8 cellular contexts compared by ENCODE assay signal in the genomic region with DNA sequence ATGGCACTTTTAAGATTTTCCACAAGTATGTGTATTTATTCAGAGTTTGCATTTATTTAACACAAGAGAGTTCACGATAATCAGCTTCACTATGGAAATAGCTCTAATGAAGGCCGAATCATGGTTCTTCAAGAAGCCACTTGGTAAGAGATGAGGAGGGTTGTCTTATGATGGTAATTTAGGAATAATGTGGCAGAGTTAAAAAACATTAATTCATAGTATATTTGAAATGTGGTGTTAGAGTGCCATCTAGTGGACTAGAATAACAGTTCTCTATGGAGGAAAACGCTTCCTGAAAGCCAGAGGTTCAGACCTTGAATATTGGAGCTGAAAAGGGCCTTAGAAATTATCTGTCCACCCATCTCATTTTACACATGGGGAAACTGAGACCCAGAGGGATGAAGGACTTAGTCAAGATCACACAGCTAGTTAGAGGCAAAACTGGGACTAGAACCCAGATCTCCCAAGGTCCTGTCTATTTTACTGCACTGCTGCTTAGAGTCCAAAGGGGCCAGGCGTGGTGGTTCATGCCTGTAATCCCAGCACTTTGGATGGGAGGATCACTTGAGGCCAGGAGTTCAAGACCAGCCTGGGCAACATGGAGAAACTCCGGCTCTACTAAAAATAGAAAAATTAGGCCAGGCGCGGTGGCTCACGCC. TPM values are rescaled to one million over a fixed set of nuclear protein-coding genes. Genes with fewer than 3 reads are reported as not detected.
DNase-seq lines count a peak whose midpoint lies in the region; TF ChIP-seq lines count a peak whose summit lies in the region.

No MANE protein-coding gene starts in this region.

- H3K27me3 ChIP-seq in fibroblast of lung (ENCODE audit: control insufficient read depth, insufficient read depth, low read length): no peaks in the 10 kb centered on the region
- no peaks in the 10 kb centered on the region for H3K27me3 ChIP-seq in neuronal stem cell (ENCODE audit: control insufficient read depth in 3 of 3, insufficient read depth in 3 of 3, low read depth in 1 of 3, low read length in 3 of 3)

- H3K9me3 ChIP-seq in SK-N-MC (ENCODE audit: low read depth, low read length): no peaks in the 10 kb centered on the region
- H3K9me3 ChIP-seq in fibroblast of lung (ENCODE audit: control insufficient read depth, insufficient read depth, low read depth, low read length): no peaks in the 10 kb centered on the region
- H3K9me3 ChIP-seq in neuronal stem cell (replicated peaks in 1 of 2; ENCODE audit: control insufficient read depth in 2 of 2, insufficient read depth in 1 of 2, low read depth in 1 of 2, low read length in 2 of 2): no peaks in the 10 kb centered on the region

- no peak overlapping the region for H2BK12ac ChIP-seq in neuronal stem cell (ENCODE audit: low read length)

- H3K27ac ChIP-seq in SK-N-MC (no peak overlapping the region), fibroblast of lung (ENCODE audit: insufficient read depth, low read length) (no peak overlapping the region), neuronal stem cell (replicated peaks; ENCODE audit: low read length) (no peak overlapping the region)

- DNase-seq in G401 (ENCODE audit: low spot score) (peak; percentile 67), LHCN-M2 (ENCODE audit: low read depth) (peak; percentile 68), SK-N-MC (ENCODE audit: low read depth, low spot score) (peak; percentile 48), fibroblast of lung (ENCODE audit: low read depth in 2 of 2) (peak; percentile 28 to 71), neuronal stem cell (ENCODE audit: low spot score) (peak; percentile 49), HuH-7 (ENCODE audit: low spot score) (no peak), NCI-H187 treated with DMSO at 0.1 percent for 48 hours (lab: John Stamatoyannopoulos, UW) (no peak), activated gamma-delta T cell treated with Interleukin-2 at 50 U/mL for 16 hours (no peak)

- H3K23ac ChIP-seq in neuronal stem cell (ENCODE audit: low read depth, low read length, poor library complexity): no peak overlapping the region

- no peak overlapping the region for H3K14ac ChIP-seq in neuronal stem cell (ENCODE audit: low read length)

- peak; percentile 28 to 54 for TF ChIP-seq CTCF in fibroblast of lung (conservative IDR thresholded peaks at IDR 0.05 in 1 of 2, IDR thresholded peaks at IDR 0.05 in 1 of 2; ENCODE audit: low read depth in 1 of 2, low read length in 2 of 2)

- no peaks in the 10 kb centered on the region for H3K79me2 ChIP-seq in fibroblast of lung (ENCODE audit: control insufficient read depth, insufficient read depth, low read length)

- H3K4ac ChIP-seq in neuronal stem cell (ENCODE audit: low read length): no peak overlapping the region

- H3K9ac ChIP-seq in SK-N-MC (ENCODE audit: insufficient read length) (no peak overlapping the region), fibroblast of lung (ENCODE audit: insufficient read depth, low read length) (no peak overlapping the region), neuronal stem cell (ENCODE audit: low read depth, low read length, poor library complexity) (no peak overlapping the region)

- no peaks in the 10 kb centered on the region for H3K79me1 ChIP-seq in neuronal stem cell (ENCODE audit: low read depth, low read length)

- H2BK120ac ChIP-seq in neuronal stem cell (ENCODE audit: low read depth, low read length): no peak overlapping the region

- H2BK15ac ChIP-seq in neuronal stem cell (ENCODE audit: low read length): no peak overlapping the region

- no peaks in the 10 kb centered on the region for H4K20me1 ChIP-seq in fibroblast of lung (ENCODE audit: control insufficient read depth, extremely low read depth, insufficient read depth, low read length)

- H3K4me1 ChIP-seq in fibroblast of lung (ENCODE audit: control insufficient read depth, extremely low read depth, insufficient read depth, low read length): peaks cover 5% of the 10 kb centered on the region
- H3K4me1 ChIP-seq in neuronal stem cell (ENCODE audit: control insufficient read depth in 2 of 2, insufficient read depth in 1 of 2, low read depth in 1 of 2, low read length in 2 of 2): no peaks in the 10 kb centered on the region

- no CpG with 5 or more reads among the region's 8 CpGs for WGBS in neuronal stem cell (ENCODE audit: extremely low coverage in 2 of 2, insufficient read length in 2 of 2, insufficient replicate concordance in 1 of 2), 2 donors

- H3K18ac ChIP-seq in neuronal stem cell (ENCODE audit: low read length): no peak overlapping the region

- H3K4me2 ChIP-seq in fibroblast of lung (ENCODE audit: extremely low read depth, insufficient read depth, low read length) (no peak overlapping the region), neuronal stem cell (ENCODE audit: insufficient read depth, low read length, poor library complexity, severe bottlenecking) (no peak overlapping the region)

- no peak overlapping the region for H4K91ac ChIP-seq in neuronal stem cell (ENCODE audit: low read depth, low read length, poor library complexity)

- H3K36me3 ChIP-seq in SK-N-MC (ENCODE audit: insufficient read depth, low read length): peaks cover 49% of the 10 kb centered on the region
- peaks cover 7% of the 10 kb centered on the region for H3K36me3 ChIP-seq in fibroblast of lung (ENCODE audit: control insufficient read depth, insufficient read depth, low read length)
- peaks cover 11 to 90% of the 10 kb centered on the region in 2 donors for H3K36me3 ChIP-seq in neuronal stem cell (replicated peaks in 1 of 2; ENCODE audit: control insufficient read depth in 2 of 2, insufficient read depth in 2 of 2, low read length in 2 of 2)

- H4K8ac ChIP-seq in neuronal stem cell (ENCODE audit: low read depth, low read length): no peak overlapping the region

- H2AFZ ChIP-seq in fibroblast of lung (ENCODE audit: low read length) (no peak overlapping the region), neuronal stem cell (ENCODE audit: low read length) (no peak overlapping the region)

- no peak overlapping the region for H3K4me3 ChIP-seq in SK-N-MC
- no peak overlapping the region for H3K4me3 ChIP-seq in fibroblast of lung (replicated peaks in 1 of 4; ENCODE audit: control extremely low read depth in 1 of 4, insufficient read depth in 1 of 4, low read depth in 3 of 4, low read length in 4 of 4)
- no peak overlapping the region for H3K4me3 ChIP-seq in neuronal stem cell (ENCODE audit: low read length in 2 of 2)

- H2AK5ac ChIP-seq in neuronal stem cell (ENCODE audit: low read depth, low read length): no peak overlapping the region

- in situ Hi-C loops in G401 (cut with HindIII; ENCODE audit: low sequenced_read_pairs): no loop called here

- no peak overlapping the region for H2BK5ac ChIP-seq in neuronal stem cell (ENCODE audit: low read length)

RNA-seq across cellular contexts. Expression of gene KPNB1, which starts 33.8 kb away (rescaled TPM):
- 200 and 386 TPM in 2 replicates for total RNA-seq in G401 (2014; rRNA removed; shearing (Covaris generic))
- total RNA-seq in LHCN-M2 (2014; rRNA removed) (401 and 457 TPM in 2 replicates), fibroblast of lung (209 and 267 TPM in 2 replicates)
- polyA plus RNA-seq in LHCN-M2 (2012): 212 TPM
- polyA plus RNA-seq in fibroblast of lung: 253 and 361 TPM in 2 replicates
- polyA plus RNA-seq in fibroblast of lung (2012): 281 and 332 TPM in 2 replicates
- polyA minus RNA-seq in fibroblast of lung (ENCODE audit: low replicate concordance): 632 and 647 TPM in 2 replicates
- 208 TPM for polyA plus RNA-seq in neuronal stem cell (2013, experiment 1 of 2)
- 239 TPM for polyA plus RNA-seq in neuronal stem cell (2013, experiment 2 of 2)

Comparison
In these comparisons a context has a peak if more than half of its experiments do, and no peak if none do; other contexts are left out.
1. DNase-seq: peak in G401 (single experiment), LHCN-M2 (single experiment), SK-N-MC (single experiment), fibroblast of lung (2 of 2) and neuronal stem cell (single experiment); none in HuH-7 (single experiment), NCI-H187 treated with DMSO at 0.1 percent for 48 hours (single experiment) and activated gamma-delta T cell treated with Interleukin-2 at 50 U/mL for 16 hours (single experiment).